26 cellular contexts compared by ENCODE assay signal in genomic region chr4:140893939-140894338, GRCh38.
A peak's percentile ranks its signal among the peaks of the same experiment; 100 is the strongest.
DNase-seq lines count a peak whose midpoint lies in the region; ATAC-seq and TF ChIP-seq lines count a peak whose summit lies in the region.
"Had no signal": no experiment of that assay in that cellular context is flagged by ENCODE, and none has a peak within 500 bp of the region (broad histone marks: within the 10 kb centered on the region; RNA-seq: fewer than 3 reads in every experiment).

No MANE protein-coding gene starts in this region.

- no peak for TF ChIP-seq CTCF in BJ (IDR thresholded peaks at IDR 0.05; ENCODE audit: insufficient read depth, low read depth, low read length)
- no peak for TF ChIP-seq CTCF in sigmoid colon (IDR thresholded peaks at IDR 0.05)

- H3K27me3 ChIP-seq in BJ (ENCODE audit: control insufficient read depth, insufficient read depth, low read length) = no peaks in the 10 kb centered on the region
- no peaks in the 10 kb centered on the region for H3K27me3 ChIP-seq in sigmoid colon
- H3K27me3 ChIP-seq: colonic mucosa, gastrocnemius medialis, ovary, Peyer's patch, testis had no signal

- DNase-seq in BJ (ENCODE audit: low read depth) (peak; percentile 75), fibroblast of peridontal ligament (ENCODE audit: extremely low read depth) (peak; percentile 92), sigmoid colon (no peak), ureter (ENCODE audit: low spot score) (no peak), MV-4-11 (lab: John Stamatoyannopoulos, UW) (no peak)
- no peak for DNase-seq in stimulated activated naive CD8-positive, alpha-beta T cell treated with anti-CD3 and anti-CD28 coated beads, Interleukin-15, amount 100 ng/mL, for 72 hours
- DNase-seq in central memory CD4-positive, alpha-beta T cell = no peak
- DNase-seq: activated CD4-positive, alpha-beta memory T cell treated with anti-CD3 and anti-CD28 coated beads, Interleukin-2, amount 10 ng/mL, durations not matched to agents 7 days and 5 days; activated gamma-delta T cell treated with Interleukin-2 at 50 U/mL for 16 hours; activated T-cell treated with anti-CD3 and anti-CD28 coated beads for 4 hours; amygdala; colonic mucosa; COR-L47; endodermal cell; gastrocnemius medialis; H9; kidney; NCI-H510A; ovary; Peyer's patch; right lobe of liver; testis had no signal

- H3K4me3 Mint-ChIP-seq in stimulated activated naive CD8-positive, alpha-beta T cell treated with anti-CD3 and anti-CD28 coated beads, Interleukin-15, amount 100 ng/mL, for 72 hours = no peak overlapping the region
- H3K4me3 Mint-ChIP-seq: activated CD4-positive, alpha-beta memory T cell treated with anti-CD3 and anti-CD28 coated beads, Interleukin-2, amount 10 ng/mL, durations not matched to agents 7 days and 5 days; endodermal cell; H9; memory B cell; T-helper 2 cell treated with Interferon-gamma antibody and Interleukin-4, amounts not matched to agents 5 μg/mL and 100 μg/mL, for 36 hours; WTC11 had no signal

- no peak overlapping the region for H3K27ac Mint-ChIP-seq in stimulated activated naive CD8-positive, alpha-beta T cell treated with anti-CD3 and anti-CD28 coated beads, Interleukin-15, amount 100 ng/mL, for 72 hours
- H3K27ac Mint-ChIP-seq: activated CD4-positive, alpha-beta memory T cell treated with anti-CD3 and anti-CD28 coated beads, Interleukin-2, amount 10 ng/mL, durations not matched to agents 7 days and 5 days; endodermal cell; H9; memory B cell; T-helper 2 cell treated with Interferon-gamma antibody and Interleukin-4, amounts not matched to agents 5 μg/mL and 100 μg/mL, for 36 hours; WTC11 had no signal

- no peak overlapping the region for H3K4me3 ChIP-seq in BJ (ENCODE audit: low read depth, low read length)
- H3K4me3 ChIP-seq in sigmoid colon = no peak overlapping the region
- H3K4me3 ChIP-seq: colonic mucosa, gastrocnemius medialis, ovary, Peyer's patch, right lobe of liver, testis had no signal

- no peaks in the 10 kb centered on the region for H3K9me3 ChIP-seq in sigmoid colon
- H3K9me3 ChIP-seq: colonic mucosa, gastrocnemius medialis, ovary, Peyer's patch, right lobe of liver, testis had no signal

- no peak for TF ChIP-seq EP300 in sigmoid colon (IDR thresholded peaks at IDR 0.05)

- peaks cover 0 to 27% (median 21%) of the 10 kb centered on the region in 4 donors for H3K4me1 ChIP-seq in sigmoid colon
- H3K4me1 ChIP-seq: colonic mucosa, Peyer's patch, right lobe of liver, testis had no signal

- intact Hi-C loops in sigmoid colon (cut with DNase I) = no loop called here

- H3K27me3 Mint-ChIP-seq in stimulated activated naive CD8-positive, alpha-beta T cell treated with anti-CD3 and anti-CD28 coated beads, Interleukin-15, amount 100 ng/mL, for 72 hours = no peaks in the 10 kb centered on the region

- POLR2A ChIA-PET in BJ (lab: Charles Lee) = interaction anchor here (0.6 kb wide), 2 partner anchors 16 to 239 kb away, joined by 4 to 5 read pairs; no protein-coding TSS in a partner anchor

- TF ChIP-seq POLR2A in sigmoid colon (IDR thresholded peaks at IDR 0.05) = no peak

- H3K36me3 ChIP-seq in BJ (ENCODE audit: control insufficient read depth, insufficient read depth, low read length) = peaks cover 1% of the 10 kb centered on the region; the same call in 1 of the 2 replicates
- no peaks in the 10 kb centered on the region for H3K36me3 ChIP-seq in sigmoid colon
- H3K36me3 ChIP-seq: colonic mucosa, gastrocnemius medialis, ovary, Peyer's patch, right lobe of liver had no signal

- CTCF ChIA-PET in BJ (lab: Yijun Ruan, JAX) = interaction anchor here (0.8 to 2.5 kb wide), 5 partner anchors 9 to 239 kb away, joined by 3 to 13 read pairs (median 3); partner anchors contain the start of gene RNF150

- H3K27ac ChIP-seq in sigmoid colon = peak overlapping the region; percentile 5 to 61 (median 37)
- H3K27ac ChIP-seq: colonic mucosa, gastrocnemius medialis, ovary, Peyer's patch, right lobe of liver, testis had no signal

- peak; percentile 82 for ATAC-seq in SK-N-SH treated with all-trans-retinoic acid at 6 μM for 48 hours
- ATAC-seq in stimulated activated naive CD8-positive, alpha-beta T cell treated with anti-CD3 and anti-CD28 coated beads, Interleukin-15, amount 100 ng/mL, for 72 hours = no peak
- ATAC-seq: gastrocnemius medialis, right lobe of liver, WTC11 had no signal

- H3K9me3 Mint-ChIP-seq in stimulated activated naive CD8-positive, alpha-beta T cell treated with anti-CD3 and anti-CD28 coated beads, Interleukin-15, amount 100 ng/mL, for 72 hours = no peaks in the 10 kb centered on the region
- H3K9me3 Mint-ChIP-seq: activated CD4-positive, alpha-beta memory T cell treated with anti-CD3 and anti-CD28 coated beads, Interleukin-2, amount 10 ng/mL, durations not matched to agents 7 days and 5 days; endodermal cell; H9; memory B cell; T-helper 2 cell treated with Interferon-gamma antibody and Interleukin-4, amounts not matched to agents 5 μg/mL and 100 μg/mL, for 36 hours; WTC11 had no signal

- H3K4me1 Mint-ChIP-seq in stimulated activated naive CD8-positive, alpha-beta T cell treated with anti-CD3 and anti-CD28 coated beads, Interleukin-15, amount 100 ng/mL, for 72 hours = no peaks in the 10 kb centered on the region
- H3K4me1 Mint-ChIP-seq: activated CD4-positive, alpha-beta memory T cell treated with anti-CD3 and anti-CD28 coated beads, Interleukin-2, amount 10 ng/mL, durations not matched to agents 7 days and 5 days; memory B cell; WTC11 had no signal

TF ChIP-seq in SK-N-SH treated with all-trans-retinoic acid at 6 μM for 48 hours, 23 proteins besides CTCF, POLR2A, EP300 and RAD21:
- TF ChIP-seq GLIS3 (CRISPR knock-in tag; IDR thresholded peaks at IDR 0.05) (no peak), ISL1 (CRISPR knock-in tag; IDR thresholded peaks at IDR 0.05) (no peak), PPARA (CRISPR knock-in tag; IDR thresholded peaks at IDR 0.05; ENCODE audit: borderline replicate concordance) (no peak), TCF4 (CRISPR knock-in tag; IDR thresholded peaks at IDR 0.05; ENCODE audit: borderline replicate concordance) (0 out of 2 replicates have a peak, but pooled peaks have one; percentile 46), ZNF70 (CRISPR knock-in tag; IDR thresholded peaks at IDR 0.05) (no peak), TOX (CRISPR knock-in tag; IDR thresholded peaks at IDR 0.05; ENCODE audit: borderline replicate concordance) (no peak), ZFP3 (CRISPR knock-in tag; IDR thresholded peaks at IDR 0.05) (no peak), TSHZ2 (CRISPR knock-in tag; IDR thresholded peaks at IDR 0.05) (peak; percentile 59; the same call in 1 of the 2 replicates), CSDC2 (CRISPR knock-in tag; IDR thresholded peaks at IDR 0.05) (no peak), SNAI2 (CRISPR knock-in tag; IDR thresholded peaks at IDR 0.05) (no peak), ZC3H10 (CRISPR knock-in tag; IDR thresholded peaks at IDR 0.05) (no peak), ZNF565 (CRISPR knock-in tag; conservative IDR thresholded peaks at IDR 0.05; ENCODE audit: low read depth) (no peak), OSR1 (CRISPR knock-in tag; IDR thresholded peaks at IDR 0.05) (no peak), RARB (CRISPR knock-in tag; IDR thresholded peaks at IDR 0.05) (no peak), CSRNP3 (CRISPR knock-in tag; IDR thresholded peaks at IDR 0.05) (no peak)
- TF ChIP-seq, protein P1, sequence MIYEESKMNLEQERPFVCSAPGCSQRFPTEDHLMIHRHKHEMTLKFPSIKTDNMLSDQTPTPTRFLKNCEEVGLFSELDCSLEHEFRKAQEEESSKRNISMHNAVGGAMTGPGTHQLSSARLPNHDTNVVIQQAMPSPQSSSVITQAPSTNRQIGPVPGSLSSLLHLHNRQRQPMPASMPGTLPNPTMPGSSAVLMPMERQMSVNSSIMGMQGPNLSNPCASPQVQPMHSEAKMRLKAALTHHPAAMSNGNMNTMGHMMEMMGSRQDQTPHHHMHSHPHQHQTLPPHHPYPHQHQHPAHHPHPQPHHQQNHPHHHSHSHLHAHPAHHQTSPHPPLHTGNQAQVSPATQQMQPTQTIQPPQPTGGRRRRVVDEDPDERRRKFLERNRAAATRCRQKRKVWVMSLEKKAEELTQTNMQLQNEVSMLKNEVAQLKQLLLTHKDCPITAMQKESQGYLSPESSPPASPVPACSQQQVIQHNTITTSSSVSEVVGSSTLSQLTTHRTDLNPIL (CRISPR knock-in tag; IDR thresholded peaks at IDR 0.05; ENCODE audit: low read depth) = no peak
TF ChIP-seq in SK-N-SH treated with all-trans-retinoic acid at 6 μM for 48 hours: peak in this region for 2.

Comparison
In these comparisons a context has a peak if more than half of its experiments do, and no peak if none do; other contexts are left out.
1. DNase-seq: peak in BJ (single experiment) and fibroblast of peridontal ligament (single experiment); none in sigmoid colon (single experiment), ureter (single experiment), stimulated activated naive CD8-positive, alpha-beta T cell treated with anti-CD3 and anti-CD28 coated beads, Interleukin-15, amount 100 ng/mL, for 72 hours (0 of 2), MV-4-11 (single experiment) and central memory CD4-positive, alpha-beta T cell (single experiment).